In genomic region chr10:30827531-30828120, GRCh38 we compare ENCODE assay signal across 18 cellular contexts.
A peak's percentile ranks its signal among the peaks of the same experiment; 100 is the strongest.
DNase-seq lines count a peak whose midpoint lies in the region; ATAC-seq, FAIRE-seq and TF ChIP-seq lines count a peak whose summit lies in the region.
"Had no signal": no experiment of that assay in that cellular context is flagged by ENCODE, and none has a peak within 500 bp of the region (broad histone marks: within the 10 kb centered on the region; RNA-seq: fewer than 3 reads in every experiment).

No MANE protein-coding gene starts in this region.

- no peaks in the 10 kb centered on the region for H3K36me3 ChIP-seq in astrocyte (ENCODE audit: insufficient read depth, low read length)
- no peaks in the 10 kb centered on the region for H3K36me3 ChIP-seq in heart left ventricle

- no peak overlapping the region for H3K4me2 ChIP-seq in astrocyte (ENCODE audit: low read length)
- H3K4me2 ChIP-seq: A549, smooth muscle cell had no signal

- H3K79me2 ChIP-seq in astrocyte (ENCODE audit: insufficient read depth, low read length): no peaks in the 10 kb centered on the region

- H3K27me3 Mint-ChIP-seq in astrocyte (ENCODE audit: low read depth, unreplicated experiment) (peaks cover 4% of the 10 kb centered on the region), natural killer cell (ENCODE audit: low read depth in 2 of 2) (peaks cover 0 to 7% of the 10 kb centered on the region in 2 donors)

- H3K4me3 ChIP-seq in astrocyte (ENCODE audit: insufficient read depth, low read depth, low read length): no peak overlapping the region
- peak overlapping the region in 5 of 12 donors; percentile 2 to 18 (median 9) for H3K4me3 ChIP-seq in heart left ventricle
- H3K4me3 ChIP-seq: A549, smooth muscle cell had no signal

- no peaks in the 10 kb centered on the region for H4K20me1 ChIP-seq in astrocyte (ENCODE audit: insufficient read depth, low read length)

- H3K9me3 Mint-ChIP-seq in astrocyte (ENCODE audit: unreplicated experiment): peaks cover 2% of the 10 kb centered on the region
- H3K9me3 Mint-ChIP-seq in natural killer cell: no peaks in the 10 kb centered on the region
- H3K9me3 Mint-ChIP-seq: activated naive CD4-positive, alpha-beta T cell treated with anti-CD3 and anti-CD28 coated beads, Interleukin-2, amount 10 ng/mL, durations not matched to agents 7 days and 5 days; central memory CD8-positive, alpha-beta T cell; memory B cell had no signal

- ATAC-seq in heart left ventricle (peak in 3 of 4 donors; percentile 51 to 72 (median 66)), natural killer cell (no peak), HG02938 (IDR thresholded peaks at IDR 0.05; ENCODE audit: unreplicated experiment) (no peak)
- ATAC-seq: A549; activated CD8-positive, alpha-beta memory T cell treated with anti-CD3 and anti-CD28 coated beads, Interleukin-2, amount 10 ng/mL, durations not matched to agents 7 days and 5 days had no signal

- H3K4me1 Mint-ChIP-seq in astrocyte (ENCODE audit: low read depth, unreplicated experiment) (peaks cover 11% of the 10 kb centered on the region), natural killer cell (no peaks in the 10 kb centered on the region)
- H3K4me1 Mint-ChIP-seq: activated CD8-positive, alpha-beta memory T cell treated with anti-CD3 and anti-CD28 coated beads, Interleukin-2, amount 10 ng/mL, durations not matched to agents 7 days and 5 days; activated naive CD4-positive, alpha-beta T cell treated with anti-CD3 and anti-CD28 coated beads, Interleukin-2, amount 10 ng/mL, durations not matched to agents 7 days and 5 days; central memory CD8-positive, alpha-beta T cell; IgD-negative memory B cell; memory B cell had no signal

- TF ChIP-seq POLR2A in heart left ventricle (IDR thresholded peaks at IDR 0.05): no peak

- H3K27ac Mint-ChIP-seq in astrocyte (ENCODE audit: unreplicated experiment) (no peak overlapping the region), natural killer cell (no peak overlapping the region)
- H3K27ac Mint-ChIP-seq: activated CD8-positive, alpha-beta memory T cell treated with anti-CD3 and anti-CD28 coated beads, Interleukin-2, amount 10 ng/mL, durations not matched to agents 7 days and 5 days; activated naive CD4-positive, alpha-beta T cell treated with anti-CD3 and anti-CD28 coated beads, Interleukin-2, amount 10 ng/mL, durations not matched to agents 7 days and 5 days; IgD-negative memory B cell; memory B cell had no signal

- no peaks in the 10 kb centered on the region for H3K27me3 ChIP-seq in astrocyte (ENCODE audit: insufficient read depth, low read length)
- no peaks in the 10 kb centered on the region for H3K27me3 ChIP-seq in heart left ventricle

- intact Hi-C loops in heart left ventricle (cut with DNase I): no loop called here
- intact Hi-C loops in natural killer cell (cut with micrococcal nuclease): no loop called here

- H3K4me1 ChIP-seq in astrocyte (ENCODE audit: insufficient read depth, low read length) (peaks cover 18% of the 10 kb centered on the region), heart left ventricle (peaks cover 0 to 18% (median 12%) of the 10 kb centered on the region in 12 donors)
- H3K4me1 ChIP-seq: A549 had no signal

- H3K27ac ChIP-seq in astrocyte (ENCODE audit: low read depth, low read length) (no peak overlapping the region), heart left ventricle (no peak overlapping the region)
- H3K27ac ChIP-seq: A549 had no signal

- H3K4me3 Mint-ChIP-seq in astrocyte (ENCODE audit: unreplicated experiment) (no peak overlapping the region), natural killer cell (no peak overlapping the region)
- H3K4me3 Mint-ChIP-seq: activated CD8-positive, alpha-beta memory T cell treated with anti-CD3 and anti-CD28 coated beads, Interleukin-2, amount 10 ng/mL, durations not matched to agents 7 days and 5 days; activated naive CD4-positive, alpha-beta T cell treated with anti-CD3 and anti-CD28 coated beads, Interleukin-2, amount 10 ng/mL, durations not matched to agents 7 days and 5 days; central memory CD8-positive, alpha-beta T cell; IgD-negative memory B cell; memory B cell had no signal

- no peaks in the 10 kb centered on the region for H3K36me3 Mint-ChIP-seq in astrocyte (ENCODE audit: low read depth, unreplicated experiment)
- H3K36me3 Mint-ChIP-seq in natural killer cell: no peaks in the 10 kb centered on the region
- H3K36me3 Mint-ChIP-seq: activated CD8-positive, alpha-beta memory T cell treated with anti-CD3 and anti-CD28 coated beads, Interleukin-2, amount 10 ng/mL, durations not matched to agents 7 days and 5 days; activated naive CD4-positive, alpha-beta T cell treated with anti-CD3 and anti-CD28 coated beads, Interleukin-2, amount 10 ng/mL, durations not matched to agents 7 days and 5 days; IgD-negative memory B cell; memory B cell had no signal

- no peak for FAIRE-seq in astrocyte (lab: Jason Lieb, UNC)
- FAIRE-seq: A549, H1 had no signal

- DNase-seq in NCI-H82 (lab: John Stamatoyannopoulos, UW) (peak; percentile 9), NCI-H82 treated with DMSO at 0.1 percent for 48 hours (lab: John Stamatoyannopoulos, UW; ENCODE audit: unreplicated experiment) (no peak), astrocyte (ENCODE audit: low read depth) (peak; percentile 38), heart left ventricle (peak in 2 of 5 donors; percentile 46 to 49), smooth muscle cell of the brain vasculature (ENCODE audit: low read depth, low spot score) (peak; percentile 33), natural killer cell (no peak), GDM1 (lab: John Stamatoyannopoulos, UW) (no peak)
- DNase-seq: activated CD4-positive, CD25-positive, alpha-beta regulatory T cell; activated CD8-positive, alpha-beta memory T cell treated with anti-CD3 and anti-CD28 coated beads, Interleukin-2, amount 10 ng/mL, durations not matched to agents 7 days and 5 days; activated naive CD4-positive, alpha-beta T cell treated with anti-CD3 and anti-CD28 coated beads, Interleukin-2, amount 10 ng/mL, durations not matched to agents 7 days and 5 days; NCI-H226 had no signal

- no peak for TF ChIP-seq CTCF in astrocyte (IDR thresholded peaks at IDR 0.05; ENCODE audit: insufficient read depth, low read depth, low read length)
- no peak for TF ChIP-seq CTCF in heart left ventricle (IDR thresholded peaks at IDR 0.05)
- TF ChIP-seq CTCF in natural killer cell (IDR thresholded peaks at IDR 0.05): no peak

- no peak overlapping the region for H2AFZ ChIP-seq in astrocyte (ENCODE audit: low read depth, low read length)

- H3K9ac ChIP-seq in astrocyte (ENCODE audit: low read length): no peak overlapping the region

- H3K9me3 ChIP-seq in astrocyte (ENCODE audit: insufficient read depth, low read depth, low read length): no peaks in the 10 kb centered on the region
- no peaks in the 10 kb centered on the region for H3K9me3 ChIP-seq in heart left ventricle
- H3K9me3 ChIP-seq: A549 had no signal

- 43 to 56% (median 50%) methylated on average over 8 of the region's 8 CpGs for WGBS in heart left ventricle, 4 donors

Comparison
In these comparisons a context has a peak if more than half of its experiments do, and no peak if none do; other contexts are left out.
1. DNase-seq: peak in NCI-H82 (single experiment), astrocyte (single experiment) and smooth muscle cell of the brain vasculature (single experiment); none in NCI-H82 treated with DMSO at 0.1 percent for 48 hours (single experiment), natural killer cell (single experiment) and GDM1 (single experiment).
2. ATAC-seq: peak in heart left ventricle (3 of 4); none in natural killer cell (0 of 3) and HG02938 (single experiment).